In genomic region chr5:126676195-126676624, GRCh38 we compare ENCODE assay signal across 8 cellular contexts.
DNase-seq lines count a peak whose midpoint lies in the region; ATAC-seq and TF ChIP-seq lines count a peak whose summit lies in the region.

No MANE protein-coding gene starts in this region.

- H3K9me3 Mint-ChIP-seq in memory B cell, result peaks cover 3% of the 10 kb centered on the region

- POLR2A ChIA-PET in AG04450 (lab: Yijun Ruan, JAX), result no interaction called here

- peak; percentile 48 for ATAC-seq in GM18861 (IDR thresholded peaks at IDR 0.05; ENCODE audit: unreplicated experiment)
- ATAC-seq in HG03103 (IDR thresholded peaks at IDR 0.05; ENCODE audit: low read depth, unreplicated experiment), result peak; percentile 75
- ATAC-seq in memory B cell (ENCODE audit: low read depth), result peak; percentile 94

- DNase-seq in AG04450 (ENCODE audit: low read depth, low spot score) (peak; percentile 18), NCI-H524 (lab: John Stamatoyannopoulos, UW) (peak; percentile 28 to 59), dermis microvascular lymphatic vessel endothelial cell (ENCODE audit: low read depth in 2 of 2) (peak; percentile 52 to 69), memory B cell (ENCODE audit: low spot score in 2 of 2) (peak; percentile 59 to 67)
- DNase-seq in activated CD4-positive, alpha-beta T cell treated with anti-CD3 and anti-CD28 coated beads, Interleukin-2, amount 50 U/mL, for 1 hour, result peak; percentile 55
- peak; percentile 37 for DNase-seq in stimulated activated CD8-positive, alpha-beta memory T cell treated with anti-CD3 and anti-CD28 coated beads, Interleukin-4, amount 100 ng/mL, for 24 hours (ENCODE audit: low read depth)

- CTCF ChIA-PET in AG04450 (lab: Charles Lee), result interaction anchor here (0.6 to 8.4 kb wide), 35 partner anchors 9 to 643 kb away, joined by 3 to 159 read pairs (median 5); partner anchors contain the start of gene LMNB1

- H3K4me3 Mint-ChIP-seq in memory B cell, result no peak overlapping the region

- no peak overlapping the region for H3K27ac Mint-ChIP-seq in memory B cell

- H3K27me3 ChIP-seq in AG04450 (ENCODE audit: control insufficient read depth, insufficient read depth, low read length), result no peaks in the 10 kb centered on the region

- no peak overlapping the region for H3K4me3 ChIP-seq in AG04450 (ENCODE audit: low read depth, low read length)

- TF ChIP-seq CTCF in AG04450 (IDR thresholded peaks at IDR 0.05; ENCODE audit: low read depth, low read length), result peak; percentile 87

- H3K9me3 ChIP-seq in AG04450 (ENCODE audit: control insufficient read depth, insufficient read depth, low read length), result no peaks in the 10 kb centered on the region

- H3K36me3 Mint-ChIP-seq in memory B cell, result peaks cover 3% of the 10 kb centered on the region

- peaks cover 3% of the 10 kb centered on the region for H3K4me1 Mint-ChIP-seq in memory B cell

- H3K27me3 Mint-ChIP-seq in memory B cell, result no peaks in the 10 kb centered on the region

- H3K27ac ChIP-seq in AG04450 (ENCODE audit: low read depth, low read length), result no peak overlapping the region
